Comparison of ENCODE assay signal across 8 cellular contexts in genomic region chr14:61478971-61479473, GRCh38.
DNase-seq lines count a peak whose midpoint lies in the region; ATAC-seq lines count a peak whose summit lies in the region.

No MANE protein-coding gene starts in this region.

- peak overlapping the region; percentile 100 for H3K27ac Mint-ChIP-seq in activated naive CD4-positive, alpha-beta T cell treated with anti-CD3 and anti-CD28 coated beads for 36 hours

- CTCF ChIA-PET in activated naive CD4-positive, alpha-beta T cell treated with anti-CD3 and anti-CD28 coated beads for 36 hours (lab: Charles Lee): interaction anchor here (1.1 to 9.8 kb wide), 8 partner anchors 18 to 358 kb away, joined by 3 to 130 read pairs (median 12); no protein-coding TSS in a partner anchor

- H3K4me1 Mint-ChIP-seq in activated naive CD4-positive, alpha-beta T cell treated with anti-CD3 and anti-CD28 coated beads for 36 hours (ENCODE audit: low read depth): peaks cover 89% of the 10 kb centered on the region

- peak; percentile 49 for ATAC-seq in HG03139 (IDR thresholded peaks at IDR 0.05; ENCODE audit: unreplicated experiment)

- peaks cover 50% of the 10 kb centered on the region for H3K36me3 Mint-ChIP-seq in activated naive CD4-positive, alpha-beta T cell treated with anti-CD3 and anti-CD28 coated beads for 36 hours (ENCODE audit: low read depth)

- H3K4me3 Mint-ChIP-seq in activated naive CD4-positive, alpha-beta T cell treated with anti-CD3 and anti-CD28 coated beads for 36 hours: peak overlapping the region; percentile 77

- no peaks in the 10 kb centered on the region for H3K27me3 Mint-ChIP-seq in activated naive CD4-positive, alpha-beta T cell treated with anti-CD3 and anti-CD28 coated beads for 36 hours (ENCODE audit: low read depth)

- intact Hi-C loops in activated naive CD4-positive, alpha-beta T cell treated with anti-CD3 and anti-CD28 coated beads for 36 hours (cut with micrococcal nuclease): loop anchor here (1.0 kb wide), 1 partner anchor 358 kb away; no protein-coding TSS in a partner anchor

- peak; percentile 68 for DNase-seq in activated effector memory CD4-positive, alpha-beta T cell treated with anti-CD3 and anti-CD28 coated beads, Interleukin-2, amount 50 U/mL, for 16 hours
- no peak for DNase-seq in activated effector memory CD4-positive, alpha-beta T cell treated with Interleukin-2 at 50 U/mL for 16 hours
- DNase-seq in activated naive CD4-positive, alpha-beta T cell treated with anti-CD3 and anti-CD28 coated beads for 36 hours: peak; percentile 70
- peak; percentile 62 for DNase-seq in stimulated activated CD4-positive, alpha-beta T cell treated with anti-CD3 and anti-CD28 coated beads, Interleukin-1b, Interleukin-23, amount 100 ng/mL, for 48 hours
- DNase-seq in foreskin melanocyte: no peak
- no peak for DNase-seq in HPDE6-E6E7 (ENCODE audit: extremely low spot score)
- no peak for DNase-seq in GDM1 (lab: John Stamatoyannopoulos, UW)

- no peaks in the 10 kb centered on the region for H3K9me3 Mint-ChIP-seq in activated naive CD4-positive, alpha-beta T cell treated with anti-CD3 and anti-CD28 coated beads for 36 hours

Comparison
In these comparisons a context has a peak if more than half of its experiments do, and no peak if none do; other contexts are left out.
1. DNase-seq: peak in activated effector memory CD4-positive, alpha-beta T cell treated with anti-CD3 and anti-CD28 coated beads, Interleukin-2, amount 50 U/mL, for 16 hours (single experiment), activated naive CD4-positive, alpha-beta T cell treated with anti-CD3 and anti-CD28 coated beads for 36 hours (single experiment) and stimulated activated CD4-positive, alpha-beta T cell treated with anti-CD3 and anti-CD28 coated beads, Interleukin-1b, Interleukin-23, amount 100 ng/mL, for 48 hours (single experiment); none in activated effector memory CD4-positive, alpha-beta T cell treated with Interleukin-2 at 50 U/mL for 16 hours (single experiment), foreskin melanocyte (single experiment), HPDE6-E6E7 (single experiment) and GDM1 (single experiment).